Comparison of ENCODE assay signal across 8 cellular contexts in the genomic region with DNA sequence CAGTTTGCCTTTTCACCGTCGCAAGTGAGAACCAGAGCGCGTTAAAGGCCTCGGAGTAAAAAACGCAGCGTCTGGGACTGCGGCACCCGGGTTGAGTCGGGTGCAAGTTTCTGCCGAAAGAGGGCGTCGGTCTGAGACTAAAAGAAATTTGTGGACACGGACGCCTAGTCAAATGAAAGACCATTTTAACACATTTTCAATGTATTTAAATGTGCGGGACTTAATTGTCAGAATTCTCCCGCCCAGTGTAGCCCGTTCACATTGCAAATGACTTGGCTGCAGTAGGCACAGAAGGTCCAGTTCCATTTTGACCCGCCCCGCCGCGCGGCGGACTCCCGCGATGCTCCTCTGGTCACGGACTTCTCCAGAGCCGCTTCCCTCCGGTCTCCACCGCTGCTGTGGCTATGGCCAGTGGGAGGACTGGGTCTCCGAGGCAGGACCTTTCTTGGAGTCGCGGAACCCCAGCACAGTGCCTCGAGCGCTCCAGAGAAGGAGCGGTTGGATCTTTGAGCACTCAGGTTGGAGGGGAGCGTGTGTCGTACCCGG. TPM values are rescaled to one million over a fixed set of nuclear protein-coding genes. Genes with fewer than 3 reads are reported as not detected.
DNase-seq lines count a peak whose midpoint lies in the region; ATAC-seq and TF ChIP-seq lines count a peak whose summit lies in the region.

No MANE protein-coding gene starts in this region.

- peaks cover 26 to 70% (median 65%) of the 10 kb centered on the region in 3 experiments for H3K27me3 ChIP-seq in neuronal stem cell (ENCODE audit: control insufficient read depth in 3 of 3, insufficient read depth in 3 of 3, low read depth in 1 of 3, low read length in 3 of 3)
- H3K27me3 ChIP-seq in uterus = no peaks in the 10 kb centered on the region

- DNase-seq in activated effector memory CD4-positive, alpha-beta T cell treated with anti-CD3 and anti-CD28 coated beads, Interleukin-2, amount 50 U/mL, for 16 hours = peak; percentile 74
- DNase-seq in activated effector memory CD4-positive, alpha-beta T cell treated with Interleukin-2 at 50 U/mL for 16 hours = no peak
- peak; percentile 0 for DNase-seq in NCI-H82 treated with DMSO at 0.1 percent for 48 hours (lab: John Stamatoyannopoulos, UW; ENCODE audit: unreplicated experiment)
- peak; percentile 75 for DNase-seq in activated naive CD4-positive, alpha-beta T cell treated with anti-CD3 and anti-CD28 coated beads for 36 hours
- peak; percentile 35 for DNase-seq in globus pallidus (ENCODE audit: low spot score)
- DNase-seq in neuronal stem cell (ENCODE audit: low spot score) = peak; percentile 71
- peak; percentile 38 to 62 for DNase-seq in uterus

- H3K4me3 Mint-ChIP-seq in activated naive CD4-positive, alpha-beta T cell treated with anti-CD3 and anti-CD28 coated beads for 36 hours = peak overlapping the region; percentile 65

- no peak overlapping the region for H2BK15ac ChIP-seq in neuronal stem cell (ENCODE audit: low read length)

- H3K23ac ChIP-seq in neuronal stem cell (ENCODE audit: low read depth, low read length, poor library complexity) = no peak overlapping the region

- no peak overlapping the region for H2BK12ac ChIP-seq in neuronal stem cell (ENCODE audit: low read length)

- H3K4me3 ChIP-seq in neuronal stem cell (ENCODE audit: low read length in 2 of 2) = peak overlapping the region; percentile 34 to 59
- H3K4me3 ChIP-seq in uterus = peak overlapping the region; percentile 39 to 57

- peaks cover 4 to 20% of the 10 kb centered on the region in 2 donors for H3K4me1 ChIP-seq in neuronal stem cell (ENCODE audit: control insufficient read depth in 2 of 2, insufficient read depth in 1 of 2, low read depth in 1 of 2, low read length in 2 of 2)
- peaks cover 0 to 13% of the 10 kb centered on the region in 2 donors for H3K4me1 ChIP-seq in uterus

- peak overlapping the region; percentile 95 for H3K4me2 ChIP-seq in neuronal stem cell (ENCODE audit: insufficient read depth, low read length, poor library complexity, severe bottlenecking)

- no peak overlapping the region for H3K18ac ChIP-seq in neuronal stem cell (ENCODE audit: low read length)

- WGBS in neuronal stem cell (ENCODE audit: extremely low coverage in 2 of 2, insufficient read length in 2 of 2, insufficient replicate concordance in 1 of 2), 2 donors = no CpG with 5 or more reads among the region's 39 CpGs

- peak overlapping the region; percentile 83 for H2AFZ ChIP-seq in neuronal stem cell (ENCODE audit: low read length)

- CTCF ChIA-PET in activated naive CD4-positive, alpha-beta T cell treated with anti-CD3 and anti-CD28 coated beads for 36 hours (lab: Charles Lee) = interaction anchor here (0.9 kb wide), 1 partner anchor 10 kb away, joined by 3 read pairs; no protein-coding TSS in a partner anchor

- ATAC-seq in HG03378 (IDR thresholded peaks at IDR 0.05; ENCODE audit: unreplicated experiment) = peak; percentile 61

- peaks cover 62% of the 10 kb centered on the region for H3K27me3 Mint-ChIP-seq in activated naive CD4-positive, alpha-beta T cell treated with anti-CD3 and anti-CD28 coated beads for 36 hours (ENCODE audit: low read depth)

- H3K79me1 ChIP-seq in neuronal stem cell (ENCODE audit: low read depth, low read length) = no peaks in the 10 kb centered on the region

- intact Hi-C loops in activated naive CD4-positive, alpha-beta T cell treated with anti-CD3 and anti-CD28 coated beads for 36 hours (cut with micrococcal nuclease) = loop anchor here (1.0 to 5.0 kb wide), 7 partner anchors 142 to 1227 kb away; a partner anchor contains a TSS
- intact Hi-C loops in uterus (cut with DNase I; ENCODE audit: low total_unique reads) = no loop called here

- peaks cover 26% of the 10 kb centered on the region for H3K4me1 Mint-ChIP-seq in activated naive CD4-positive, alpha-beta T cell treated with anti-CD3 and anti-CD28 coated beads for 36 hours (ENCODE audit: low read depth)

- no peaks in the 10 kb centered on the region for H3K9me3 Mint-ChIP-seq in activated naive CD4-positive, alpha-beta T cell treated with anti-CD3 and anti-CD28 coated beads for 36 hours

- no peak overlapping the region for H3K27ac Mint-ChIP-seq in activated naive CD4-positive, alpha-beta T cell treated with anti-CD3 and anti-CD28 coated beads for 36 hours

- no peak for TF ChIP-seq POLR2A in uterus (IDR thresholded peaks at IDR 0.05)

- H2AK5ac ChIP-seq in neuronal stem cell (ENCODE audit: low read depth, low read length) = no peak overlapping the region

- no peak overlapping the region for H3K14ac ChIP-seq in neuronal stem cell (ENCODE audit: low read length)

- H2BK5ac ChIP-seq in neuronal stem cell (ENCODE audit: low read length) = no peak overlapping the region

- H3K36me3 ChIP-seq in neuronal stem cell (replicated peaks in 1 of 2; ENCODE audit: control insufficient read depth in 2 of 2, insufficient read depth in 2 of 2, low read length in 2 of 2) = no peaks in the 10 kb centered on the region
- H3K36me3 ChIP-seq in uterus = no peaks in the 10 kb centered on the region

- H4K8ac ChIP-seq in neuronal stem cell (ENCODE audit: low read depth, low read length) = no peak overlapping the region

- H3K9me3 ChIP-seq in neuronal stem cell (replicated peaks in 1 of 2; ENCODE audit: control insufficient read depth in 2 of 2, insufficient read depth in 1 of 2, low read depth in 1 of 2, low read length in 2 of 2) (peaks cover 0 to 6% of the 10 kb centered on the region in 2 donors), uterus (no peaks in the 10 kb centered on the region)

- no peaks in the 10 kb centered on the region for H3K36me3 Mint-ChIP-seq in activated naive CD4-positive, alpha-beta T cell treated with anti-CD3 and anti-CD28 coated beads for 36 hours (ENCODE audit: low read depth)

- H2BK120ac ChIP-seq in neuronal stem cell (ENCODE audit: low read depth, low read length) = no peak overlapping the region

- H3K27ac ChIP-seq in neuronal stem cell (replicated peaks; ENCODE audit: low read length) = no peak overlapping the region
- peak overlapping the region; percentile 21 to 66 for H3K27ac ChIP-seq in uterus

- peak; percentile 40 to 62 (median 53) for TF ChIP-seq CTCF in uterus (IDR thresholded peaks at IDR 0.05)

- H4K91ac ChIP-seq in neuronal stem cell (ENCODE audit: low read depth, low read length, poor library complexity) = no peak overlapping the region

- H3K4ac ChIP-seq in neuronal stem cell (ENCODE audit: low read length) = no peak overlapping the region

- no peak overlapping the region for H3K9ac ChIP-seq in neuronal stem cell (ENCODE audit: low read depth, low read length, poor library complexity)

RNA-seq across cellular contexts. Expression of a gene that starts 1.3 kb away (rescaled TPM):
- under 1 TPM; 0.10 to 0.12 TPM for total RNA-seq in activated naive CD4-positive, alpha-beta T cell treated with anti-CD3 and anti-CD28 coated beads for 36 hours
- polyA plus RNA-seq in neuronal stem cell (2013, experiment 1 of 2) = 0.07 TPM
- polyA plus RNA-seq in neuronal stem cell (2013, experiment 2 of 2) = 0.04 TPM
- 10 to 100 TPM in 3 of 4 donors, 1 to 10 TPM in 1; 7.6 to 51.2 (median 20.6) TPM for total RNA-seq in uterus

Comparison
In these comparisons a context has a peak if more than half of its experiments do, and no peak if none do; other contexts are left out.
1. RNA of a gene that starts 1.3 kb away (total RNA-seq): 7.6 to 51.2 TPM in uterus; 0.10 to 0.12 TPM in activated naive CD4-positive, alpha-beta T cell treated with anti-CD3 and anti-CD28 coated beads for 36 hours; every median in the first group is over 4 times any median in the second.